In the genomic region with DNA sequence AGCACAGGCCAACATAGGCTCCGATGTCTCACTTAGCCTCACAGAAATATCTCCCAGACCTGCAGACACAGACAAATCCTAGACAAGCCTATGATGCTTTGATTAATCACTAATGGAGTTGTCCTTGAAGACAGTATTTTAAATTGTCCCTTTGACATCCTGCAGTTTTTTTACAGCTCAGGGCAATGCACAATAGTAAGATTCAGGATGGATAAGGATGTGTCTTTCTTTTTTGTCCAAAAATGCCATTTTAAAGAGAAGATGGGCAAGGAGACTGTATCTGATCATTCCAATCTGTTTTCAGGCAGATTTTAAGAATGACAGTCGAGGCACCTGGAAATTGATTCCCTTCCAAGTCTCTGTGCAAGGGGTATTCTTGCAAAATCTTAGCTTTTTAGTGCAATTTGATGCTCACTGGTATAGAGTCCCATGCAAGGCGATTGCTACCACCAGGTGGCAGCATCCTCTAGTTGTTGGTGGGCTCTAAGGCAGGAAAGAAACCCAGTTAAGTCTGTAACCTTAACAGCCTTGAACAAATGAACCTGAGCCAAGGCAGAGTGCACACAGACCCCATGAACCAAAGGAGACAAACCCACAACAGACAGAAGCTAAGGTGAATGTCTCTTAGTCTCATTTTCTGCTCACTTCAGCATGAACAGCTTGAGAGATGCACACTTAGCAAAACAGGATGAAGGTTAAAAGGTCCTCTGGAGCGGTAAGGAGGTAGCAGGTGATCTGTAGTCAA, we compare ENCODE assay signal across 8 cellular contexts. TPM values are rescaled to one million over a fixed set of nuclear protein-coding genes. Genes with fewer than 3 reads are reported as not detected.
DNase-seq lines count a peak whose midpoint lies in the region; ATAC-seq and TF ChIP-seq lines count a peak whose summit lies in the region.

No MANE protein-coding gene starts in this region.

- WGBS in liver: 47% methylated on average over 4 of the region's 4 CpGs

- ATAC-seq in HG03039 (IDR thresholded peaks at IDR 0.05; ENCODE audit: unreplicated experiment): peak; percentile 56
- peak; percentile 95 for ATAC-seq in activated CD4-positive, alpha-beta T cell treated with anti-CD3 and anti-CD28 coated beads for 36 hours
- no peak for ATAC-seq in HG03439 (IDR thresholded peaks at IDR 0.05; ENCODE audit: unreplicated experiment)

- intact Hi-C loops in activated CD4-positive, alpha-beta T cell treated with anti-CD3 and anti-CD28 coated beads for 36 hours (cut with DNase I, micrococcal nuclease): loop anchor here (1.0 to 2.0 kb wide), 5 partner anchors 215 to 792 kb away; no protein-coding TSS in a partner anchor

- CTCF ChIA-PET in activated CD4-positive, alpha-beta T cell treated with anti-CD3 and anti-CD28 coated beads for 36 hours (lab: Charles Lee): interaction anchor here (0.6 to 6.6 kb wide), 33 partner anchors 8 to 473 kb away, joined by 3 to 144 read pairs (median 4); a partner anchor contains a TSS

- TF ChIP-seq CTCF in GM12801 (IDR thresholded peaks at IDR 0.05; ENCODE audit: extremely low read depth, insufficient read length) (peak; percentile 50), choroid plexus epithelial cell (conservative IDR thresholded peaks at IDR 0.05; ENCODE audit: low read depth, low read length) (peak; percentile 99), liver (IDR thresholded peaks at IDR 0.05; ENCODE audit: low read depth, low read length, missing input control) (peak; percentile 84)

- H3K27me3 Mint-ChIP-seq in activated CD4-positive, alpha-beta T cell treated with anti-CD3 and anti-CD28 coated beads for 36 hours: no peaks in the 10 kb centered on the region

- no peaks in the 10 kb centered on the region for H3K36me3 Mint-ChIP-seq in activated CD4-positive, alpha-beta T cell treated with anti-CD3 and anti-CD28 coated beads for 36 hours (ENCODE audit: low read depth)

- no peak overlapping the region for H3K9ac ChIP-seq in liver (ENCODE audit: low read depth in 1 of 2, low read length in 2 of 2)

- H3K9me3 Mint-ChIP-seq in activated CD4-positive, alpha-beta T cell treated with anti-CD3 and anti-CD28 coated beads for 36 hours (ENCODE audit: low read depth): no peaks in the 10 kb centered on the region

- no peak overlapping the region for H3K27ac ChIP-seq in liver (ENCODE audit: low read depth in 1 of 2, low read length in 2 of 2)

- no peaks in the 10 kb centered on the region for H3K36me3 ChIP-seq in liver (ENCODE audit: control insufficient read depth in 4 of 4, insufficient read depth in 3 of 4, low read depth in 1 of 4, low read length in 3 of 4)

- no peak overlapping the region for H3K4me3 Mint-ChIP-seq in activated CD4-positive, alpha-beta T cell treated with anti-CD3 and anti-CD28 coated beads for 36 hours

- no peaks in the 10 kb centered on the region for H3K9me3 ChIP-seq in liver (ENCODE audit: control insufficient read depth in 4 of 4, low read length in 3 of 4)

- peak; percentile 93 to 97 for TF ChIP-seq RAD21 in liver (IDR thresholded peaks at IDR 0.05)

- POLR2A ChIA-PET in activated CD4-positive, alpha-beta T cell treated with anti-CD3 and anti-CD28 coated beads for 36 hours (lab: Charles Lee): no interaction called here

- peaks cover 0 to 4% (median 0%) of the 10 kb centered on the region in 4 donors for H3K4me1 ChIP-seq in liver (ENCODE audit: control insufficient read depth in 4 of 4, insufficient read depth in 4 of 4, low read length in 3 of 4)

- DNase-seq in NCI-H345 treated with DMSO at 0.1 percent for 48 hours (lab: John Stamatoyannopoulos, UW; ENCODE audit: unreplicated experiment) (peak; percentile 45), choroid plexus epithelial cell (ENCODE audit: low read depth) (peak; percentile 89)
- peak; percentile 89 for DNase-seq in activated CD4-positive, alpha-beta T cell treated with anti-CD3 and anti-CD28 coated beads for 36 hours
- DNase-seq in stimulated activated CD4-positive, alpha-beta T cell treated with anti-CD3 and anti-CD28 coated beads, TNF-alpha, amount 100 ng/mL, for 24 hours (ENCODE audit: low read depth in 3 of 3): peak; percentile 48 to 74 (median 71)

- H3K27ac Mint-ChIP-seq in activated CD4-positive, alpha-beta T cell treated with anti-CD3 and anti-CD28 coated beads for 36 hours: no peak overlapping the region

- H3K4me3 ChIP-seq in choroid plexus epithelial cell (ENCODE audit: low read depth, low read length) (no peak overlapping the region), liver (ENCODE audit: low read depth in 1 of 3, low read length in 3 of 3) (no peak overlapping the region)

- H3K27me3 ChIP-seq in liver (ENCODE audit: control insufficient read depth in 4 of 4, insufficient read depth in 4 of 4, low read length in 3 of 4): no peaks in the 10 kb centered on the region

- peaks cover 3% of the 10 kb centered on the region for H3K4me1 Mint-ChIP-seq in activated CD4-positive, alpha-beta T cell treated with anti-CD3 and anti-CD28 coated beads for 36 hours

TF ChIP-seq in liver, 16 proteins besides CTCF, POLR2A, EP300 and RAD21:
- TF ChIP-seq SP1 (IDR thresholded peaks at IDR 0.05) (no peak), FOXA2 (IDR thresholded peaks at IDR 0.05) (no peak), HNF4G (IDR thresholded peaks at IDR 0.05) (no peak), EGR1 (IDR thresholded peaks at IDR 0.05; ENCODE audit: low read depth in 2 of 2) (no peak), JUND (IDR thresholded peaks at IDR 0.05) (no peak), RXRA (IDR thresholded peaks at IDR 0.05) (no peak), HNF4A (conservative IDR thresholded peaks at IDR 0.05) (no peak), TAF1 (conservative IDR thresholded peaks at IDR 0.05) (no peak), NR2F2 (IDR thresholded peaks at IDR 0.05) (no peak)
- TF ChIP-seq, protein P1, sequence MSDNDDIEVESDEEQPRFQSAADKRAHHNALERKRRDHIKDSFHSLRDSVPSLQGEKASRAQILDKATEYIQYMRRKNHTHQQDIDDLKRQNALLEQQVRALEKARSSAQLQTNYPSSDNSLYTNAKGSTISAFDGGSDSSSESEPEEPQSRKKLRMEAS (IDR thresholded peaks at IDR 0.05): no peak
- TF ChIP-seq, protein P2, sequence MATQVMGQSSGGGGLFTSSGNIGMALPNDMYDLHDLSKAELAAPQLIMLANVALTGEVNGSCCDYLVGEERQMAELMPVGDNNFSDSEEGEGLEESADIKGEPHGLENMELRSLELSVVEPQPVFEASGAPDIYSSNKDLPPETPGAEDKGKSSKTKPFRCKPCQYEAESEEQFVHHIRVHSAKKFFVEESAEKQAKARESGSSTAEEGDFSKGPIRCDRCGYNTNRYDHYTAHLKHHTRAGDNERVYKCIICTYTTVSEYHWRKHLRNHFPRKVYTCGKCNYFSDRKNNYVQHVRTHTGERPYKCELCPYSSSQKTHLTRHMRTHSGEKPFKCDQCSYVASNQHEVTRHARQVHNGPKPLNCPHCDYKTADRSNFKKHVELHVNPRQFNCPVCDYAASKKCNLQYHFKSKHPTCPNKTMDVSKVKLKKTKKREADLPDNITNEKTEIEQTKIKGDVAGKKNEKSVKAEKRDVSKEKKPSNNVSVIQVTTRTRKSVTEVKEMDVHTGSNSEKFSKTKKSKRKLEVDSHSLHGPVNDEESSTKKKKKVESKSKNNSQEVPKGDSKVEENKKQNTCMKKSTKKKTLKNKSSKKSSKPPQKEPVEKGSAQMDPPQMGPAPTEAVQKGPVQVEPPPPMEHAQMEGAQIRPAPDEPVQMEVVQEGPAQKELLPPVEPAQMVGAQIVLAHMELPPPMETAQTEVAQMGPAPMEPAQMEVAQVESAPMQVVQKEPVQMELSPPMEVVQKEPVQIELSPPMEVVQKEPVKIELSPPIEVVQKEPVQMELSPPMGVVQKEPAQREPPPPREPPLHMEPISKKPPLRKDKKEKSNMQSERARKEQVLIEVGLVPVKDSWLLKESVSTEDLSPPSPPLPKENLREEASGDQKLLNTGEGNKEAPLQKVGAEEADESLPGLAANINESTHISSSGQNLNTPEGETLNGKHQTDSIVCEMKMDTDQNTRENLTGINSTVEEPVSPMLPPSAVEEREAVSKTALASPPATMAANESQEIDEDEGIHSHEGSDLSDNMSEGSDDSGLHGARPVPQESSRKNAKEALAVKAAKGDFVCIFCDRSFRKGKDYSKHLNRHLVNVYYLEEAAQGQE (IDR thresholded peaks at IDR 0.05): no peak
- TF ChIP-seq, protein P3, sequence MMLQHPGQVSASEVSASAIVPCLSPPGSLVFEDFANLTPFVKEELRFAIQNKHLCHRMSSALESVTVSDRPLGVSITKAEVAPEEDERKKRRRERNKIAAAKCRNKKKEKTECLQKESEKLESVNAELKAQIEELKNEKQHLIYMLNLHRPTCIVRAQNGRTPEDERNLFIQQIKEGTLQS (IDR thresholded peaks at IDR 0.05): no peak
- TF ChIP-seq, protein P4, sequence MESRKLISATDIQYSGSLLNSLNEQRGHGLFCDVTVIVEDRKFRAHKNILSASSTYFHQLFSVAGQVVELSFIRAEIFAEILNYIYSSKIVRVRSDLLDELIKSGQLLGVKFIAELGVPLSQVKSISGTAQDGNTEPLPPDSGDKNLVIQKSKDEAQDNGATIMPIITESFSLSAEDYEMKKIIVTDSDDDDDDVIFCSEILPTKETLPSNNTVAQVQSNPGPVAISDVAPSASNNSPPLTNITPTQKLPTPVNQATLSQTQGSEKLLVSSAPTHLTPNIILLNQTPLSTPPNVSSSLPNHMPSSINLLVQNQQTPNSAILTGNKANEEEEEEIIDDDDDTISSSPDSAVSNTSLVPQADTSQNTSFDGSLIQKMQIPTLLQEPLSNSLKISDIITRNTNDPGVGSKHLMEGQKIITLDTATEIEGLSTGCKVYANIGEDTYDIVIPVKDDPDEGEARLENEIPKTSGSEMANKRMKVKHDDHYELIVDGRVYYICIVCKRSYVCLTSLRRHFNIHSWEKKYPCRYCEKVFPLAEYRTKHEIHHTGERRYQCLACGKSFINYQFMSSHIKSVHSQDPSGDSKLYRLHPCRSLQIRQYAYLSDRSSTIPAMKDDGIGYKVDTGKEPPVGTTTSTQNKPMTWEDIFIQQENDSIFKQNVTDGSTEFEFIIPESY (IDR thresholded peaks at IDR 0.05): no peak

RNA-seq across cellular contexts. Expression of a gene that starts 51.2 kb away (rescaled TPM):
- total RNA-seq in activated CD4-positive, alpha-beta T cell treated with anti-CD3 and anti-CD28 coated beads for 36 hours: under 1 TPM; 0.39 to 0.51 TPM
- under 1 TPM; 0.08 to 0.14 TPM for total RNA-seq in liver
- polyA plus RNA-seq in liver: under 1 TPM; 0.01 to 0.06 TPM
